In the genomic region with DNA sequence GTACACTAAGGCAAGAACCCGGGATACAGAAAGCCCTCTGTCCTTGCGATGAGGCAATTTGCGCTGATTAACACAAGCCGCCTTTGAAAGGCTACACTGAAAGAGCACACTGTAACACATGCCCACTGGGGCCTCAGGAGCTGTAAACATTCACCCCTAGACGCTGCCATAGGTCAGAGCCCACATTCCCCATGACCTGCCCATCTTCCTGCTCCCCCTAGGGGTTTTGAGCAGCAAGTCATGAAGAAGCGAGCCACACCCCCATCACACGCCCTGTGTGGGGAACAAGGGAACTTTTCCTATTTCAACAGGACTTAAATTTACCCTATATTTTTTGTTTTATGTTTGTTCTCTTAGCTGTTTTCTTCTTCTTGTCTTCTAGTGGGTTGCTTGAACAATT, we compare ENCODE assay signal across 9 cellular contexts. TPM values are rescaled to one million over a fixed set of nuclear protein-coding genes. Genes with fewer than 3 reads are reported as not detected.
DNase-seq lines count a peak whose midpoint lies in the region; ATAC-seq and TF ChIP-seq lines count a peak whose summit lies in the region.
"Had no signal": no experiment of that assay in that cellular context is flagged by ENCODE, and none has a peak within 500 bp of the region (broad histone marks: within the 10 kb centered on the region; RNA-seq: fewer than 3 reads in every experiment).

No MANE protein-coding gene starts in this region.

- no peaks in the 10 kb centered on the region for H3K4me1 ChIP-seq in HCT116 (ENCODE audit: control insufficient read depth in 1 of 2, insufficient read depth in 2 of 2, low read length in 2 of 2)
- H3K4me1 ChIP-seq: BLaER1 had no signal

- no peak overlapping the region for H3K4me3 ChIP-seq in HCT116 (replicated peaks in 1 of 2; ENCODE audit: low read depth in 1 of 2, low read length in 2 of 2)
- H3K4me3 ChIP-seq: BLaER1 had no signal

- H3K9ac ChIP-seq in HCT116 (ENCODE audit: low read length), result no peak overlapping the region
- H3K9ac ChIP-seq: BLaER1 had no signal

- POLR2A ChIA-PET in HCT116 (lab: Charles Lee), result no interaction called here

- peak; percentile 99 for ATAC-seq in HCT116

- TF ChIP-seq POLR2A in HCT116 (IDR thresholded peaks at IDR 0.05; ENCODE audit: borderline replicate concordance, extremely low read depth, insufficient read depth, insufficient read length), result no peak

- no peaks in the 10 kb centered on the region for H3K27me3 ChIP-seq in HCT116 (ENCODE audit: insufficient read depth, low read length)
- H3K27me3 ChIP-seq: BLaER1 had no signal

- H3K36me3 Mint-ChIP-seq in nephron progenitor cell (ENCODE audit: low read depth), result no peaks in the 10 kb centered on the region

- CTCF ChIA-PET in HCT116 (lab: Charles Lee), result no interaction called here

- H3K79me2 ChIP-seq in HCT116 (ENCODE audit: insufficient read depth, low read length), result no peaks in the 10 kb centered on the region

- TF ChIP-seq CTCF in HCT116 (IDR thresholded peaks at IDR 0.05 in 2 of 3, conservative IDR thresholded peaks at IDR 0.05 in 1 of 3; ENCODE audit: borderline replicate concordance in 1 of 3, insufficient read depth in 1 of 3, low read depth in 2 of 3, low read length in 2 of 3) (peak; percentile 16 to 68 (median 55); a peak in 4 of 6 replicates), nephron progenitor cell (IDR thresholded peaks at IDR 0.05) (peak; percentile 22)

- H3K9me3 ChIP-seq in HCT116 (ENCODE audit: control insufficient read depth in 1 of 2, insufficient read depth in 1 of 2, low read depth in 1 of 2, low read length in 2 of 2), result no peaks in the 10 kb centered on the region
- H3K9me3 ChIP-seq: BLaER1 had no signal

- no peaks in the 10 kb centered on the region for H3K27me3 Mint-ChIP-seq in nephron progenitor cell (ENCODE audit: low read depth, poor library complexity)

- no peaks in the 10 kb centered on the region for H3K36me3 ChIP-seq in HCT116 (ENCODE audit: control insufficient read depth in 1 of 2, insufficient read depth in 2 of 2, low read length in 2 of 2)
- H3K36me3 ChIP-seq: BLaER1 had no signal

- no peaks in the 10 kb centered on the region for H3K9me3 Mint-ChIP-seq in nephron progenitor cell

- DNase-seq in NCI-H82 (lab: John Stamatoyannopoulos, UW) (peak; percentile 57), NCI-H82 treated with DMSO at 0.1 percent for 48 hours (lab: John Stamatoyannopoulos, UW; ENCODE audit: unreplicated experiment) (no peak), HCT116 (ENCODE audit: low read depth, low spot score) (peak; percentile 24), NAMALWA (ENCODE audit: low spot score) (peak; percentile 55), nephron progenitor cell (peak; percentile 7), NCI-H146 treated with DMSO at 0.1 percent for 48 hours (lab: John Stamatoyannopoulos, UW; ENCODE audit: unreplicated experiment) (no peak), NCI-H1092 (lab: John Stamatoyannopoulos, UW) (no peak)
- no peak for DNase-seq in activated CD8-positive, alpha-beta memory T cell treated with anti-CD3 and anti-CD28 coated beads for 24 hours

- RAD21 ChIA-PET in HCT116 (lab: Charles Lee; ENCODE audit: low non-redundant PET in 1 of 2, low total read pairs in 2 of 2, uncharacterized antibody in 2 of 2, unreplicated experiment in 2 of 2), result no interaction called here

- no peak overlapping the region for H3K27ac Mint-ChIP-seq in nephron progenitor cell

- H2AFZ ChIP-seq in HCT116 (ENCODE audit: low read depth, low read length, poor library complexity, severe bottlenecking), result peak overlapping the region; percentile 15

- H3K4me3 Mint-ChIP-seq in nephron progenitor cell, result no peak overlapping the region

- no peak overlapping the region for H3K27ac ChIP-seq in HCT116 (ENCODE audit: low read depth, low read length)
- H3K27ac ChIP-seq: BLaER1 had no signal

- no TSS peak for BruUV-seq in HCT116 (replicated peaks; lab: Mats Ljungman, UMichigan)

- H3K9me2 ChIP-seq in HCT116 (ENCODE audit: insufficient read depth), result no peaks in the 10 kb centered on the region

- peak; percentile 31; the same call in 1 of the 2 replicates for TF ChIP-seq RAD21 in HCT116 (IDR thresholded peaks at IDR 0.05; ENCODE audit: low read depth)

- H4K20me1 ChIP-seq in HCT116 (ENCODE audit: insufficient read depth), result no peaks in the 10 kb centered on the region
- H4K20me1 ChIP-seq: BLaER1 had no signal

- intact Hi-C loops in HCT116 (cut with micrococcal nuclease), result no loop called here

- H3K4me1 Mint-ChIP-seq in nephron progenitor cell, result no peaks in the 10 kb centered on the region

- no peak overlapping the region for H3K4me2 ChIP-seq in HCT116 (ENCODE audit: low read length)
- H3K4me2 ChIP-seq: BLaER1 had no signal

TF ChIP-seq in HCT116, 20 proteins besides CTCF, POLR2A, EP300 and RAD21:
- TF ChIP-seq SP1 (IDR thresholded peaks at IDR 0.05; ENCODE audit: low read depth), result no peak

RNA-seq across cellular contexts. Expression of gene SLC4A10, which starts 47.8 kb away (rescaled TPM):
- not detected for total RNA-seq in HCT116 (2021; ENCODE audit: unreplicated experiment)
- polyA plus RNA-seq in HCT116 (2012), result not detected in 2 replicates

Comparison
In these comparisons a context has a peak if more than half of its experiments do, and no peak if none do; other contexts are left out.
1. DNase-seq: peak in NCI-H82 (single experiment), HCT116 (single experiment), NAMALWA (single experiment) and nephron progenitor cell (single experiment); none in NCI-H82 treated with DMSO at 0.1 percent for 48 hours (single experiment), activated CD8-positive, alpha-beta memory T cell treated with anti-CD3 and anti-CD28 coated beads for 24 hours (single experiment), NCI-H146 treated with DMSO at 0.1 percent for 48 hours (single experiment) and NCI-H1092 (single experiment).